Comparison of ENCODE assay signal across 17 cellular contexts in genomic region chr7:128881458-128882125, GRCh38. TPM values are rescaled to one million over a fixed set of nuclear protein-coding genes. Genes with fewer than 3 reads are reported as not detected.
"Had no signal": no experiment of that assay in that cellular context is flagged by ENCODE, and none has a peak within 500 bp of the region (broad histone marks: within the 10 kb centered on the region; RNA-seq: fewer than 3 reads in every experiment).

No MANE protein-coding gene starts in this region.

- DNase-seq: activated CD4-positive, alpha-beta T cell treated with anti-CD3 and anti-CD28 coated beads, Interleukin-2, amount 10 ng/mL, durations not matched to agents 7 days and 5 days; activated CD8-positive, alpha-beta T cell treated with anti-CD3 and anti-CD28 coated beads, Interleukin-2, amount 10 ng/mL, durations not matched to agents 7 days and 5 days; activated naive CD4-positive, alpha-beta T cell treated with anti-CD3 and anti-CD28 coated beads for 36 hours; activated T-cell treated with anti-CD3 and anti-CD28 coated beads, Interleukin-2, amount 50 U/mL, for 4 hours; dermis blood vessel endothelial cell; effector memory CD4-positive, alpha-beta T cell; esophagus squamous epithelium; mammary epithelial cell; naive thymus-derived CD4-positive, alpha-beta T cell; stimulated activated naive CD4-positive, alpha-beta T cell treated with Interleukin-2 at 50 U/mL for 16 hours; T-cell; T1000; thyroid gland had no signal

- H3K27me3 ChIP-seq: ascending aorta, thyroid gland had no signal

- ATAC-seq: activated CD4-positive, CD25-positive, alpha-beta regulatory T cell treated with anti-CD3 and anti-CD28 coated beads, Interleukin-2, amount 50 U/mL, for 24 hours; activated CD8-positive, alpha-beta T cell treated with anti-CD3 and anti-CD28 coated beads, Interleukin-2, amount 10 ng/mL, durations not matched to agents 7 days and 5 days; activated T-cell treated with anti-CD3 and anti-CD28 coated beads, Interleukin-2, amount 50 U/mL, for 4 hours; naive thymus-derived CD4-positive, alpha-beta T cell; T-cell had no signal

- H3K4me1 ChIP-seq: ascending aorta, thyroid gland had no signal

- H3K36me3 ChIP-seq: ascending aorta, esophagus squamous epithelium, neutrophil, thyroid gland had no signal

- H3K4me3 ChIP-seq: ascending aorta, esophagus squamous epithelium, thyroid gland had no signal

- H3K27ac ChIP-seq: ascending aorta, esophagus squamous epithelium, neutrophil, thyroid gland had no signal

- H3K9me3 ChIP-seq: ascending aorta, esophagus squamous epithelium, neutrophil, thyroid gland had no signal

RNA-seq across cellular contexts. Expression of gene KCP, which starts 28.9 kb away (rescaled TPM):
- total RNA-seq: activated naive CD4-positive, alpha-beta T cell treated with anti-CD3 and anti-CD28 coated beads for 36 hours; endothelial cell of umbilical vein had no signal
- polyA plus RNA-seq: endothelial cell of umbilical vein; naive thymus-derived CD4-positive, alpha-beta T cell had no signal

RNA-seq across cellular contexts. Expression of gene FLNC, which starts 51.4 kb away (rescaled TPM):
- total RNA-seq: activated CD4-positive, alpha-beta T cell treated with anti-CD3 and anti-CD28 coated beads, Interleukin-2, amount 10 ng/mL, durations not matched to agents 7 days and 5 days; activated CD8-positive, alpha-beta T cell treated with anti-CD3 and anti-CD28 coated beads, Interleukin-2, amount 10 ng/mL, durations not matched to agents 7 days and 5 days had no signal
- polyA plus RNA-seq: naive thymus-derived CD4-positive, alpha-beta T cell had no signal

RNA-seq across cellular contexts. Expression of gene IRF5, which starts 56.1 kb away (rescaled TPM):
- total RNA-seq: ascending aorta had no signal
